23 cellular contexts compared by ENCODE assay signal in the genomic region with DNA sequence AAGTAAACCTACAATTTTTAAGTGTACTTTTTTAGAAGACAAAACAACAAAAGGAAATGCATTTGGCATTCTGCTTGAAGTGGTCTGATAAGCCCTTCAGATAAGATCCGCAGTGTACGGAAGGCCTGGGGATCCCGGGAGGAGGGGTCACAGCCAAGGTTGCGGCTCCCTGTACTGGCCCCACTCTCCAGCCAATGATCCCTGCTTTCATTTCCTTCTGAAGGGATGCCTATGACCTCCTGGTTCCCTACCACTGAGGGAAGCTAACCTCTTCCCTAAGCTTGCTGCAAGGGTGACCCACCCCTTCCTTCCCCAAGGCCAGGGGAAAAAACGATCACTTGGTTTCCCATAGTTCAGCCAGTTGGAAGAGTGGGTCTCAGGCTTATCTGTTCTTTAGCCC. TPM values are rescaled to one million over a fixed set of nuclear protein-coding genes. Genes with fewer than 3 reads are reported as not detected.
A peak's percentile ranks its signal among the peaks of the same experiment; 100 is the strongest.
DNase-seq lines count a peak whose midpoint lies in the region; ATAC-seq and TF ChIP-seq lines count a peak whose summit lies in the region.
"Had no signal": no experiment of that assay in that cellular context is flagged by ENCODE, and none has a peak within 500 bp of the region (broad histone marks: within the 10 kb centered on the region; RNA-seq: fewer than 3 reads in every experiment).

No MANE protein-coding gene starts in this region.

- in situ Hi-C loops in gastrocnemius medialis (cut with MboI; ENCODE audit: low sequenced_read_pairs in 4 of 4), result no loop called here

- peak overlapping the region in 1 of 5 experiments; percentile 80 for H3K4me3 Mint-ChIP-seq in brain
- no peak overlapping the region for H3K4me3 Mint-ChIP-seq in activated naive CD8-positive, alpha-beta T cell treated with anti-CD3 and anti-CD28 coated beads, Interleukin-2, amount 50 U/mL, for 24 hours
- H3K4me3 Mint-ChIP-seq: activated T-cell treated with anti-CD3 and anti-CD28 coated beads, Interleukin-2, amount 50 U/mL, for 24 hours; CD4-positive, CD25-positive, alpha-beta regulatory T cell; natural killer cell treated with Interleukin-12 subunit alpha and Interleukin-12 subunit beta and Interleukin-15 and Interleukin-18, amount 100 ng/mL, for 72 hours; stimulated activated effector memory CD8-positive, alpha-beta T cell treated with anti-CD3 and anti-CD28 coated beads, Interleukin-12 subunit alpha, Interleukin-12 subunit beta, amount 100 ng/mL, for 72 hours had no signal

- H3K4me3 ChIP-seq in HUES6 (ENCODE audit: low read depth, low read length), result no peak overlapping the region
- H3K4me3 ChIP-seq in gastrocnemius medialis, result no peak overlapping the region
- no peak overlapping the region for H3K4me3 ChIP-seq in thyroid gland (replicated peaks in 1 of 3)
- H3K4me3 ChIP-seq: GM23248 had no signal

- H3K27ac ChIP-seq in HUES6 (ENCODE audit: low read depth, low read length), result peak overlapping the region; percentile 13; the same call in 1 of the 2 replicates
- H3K27ac ChIP-seq in gastrocnemius medialis, result peak overlapping the region; percentile 52 to 61 (median 54)
- H3K27ac ChIP-seq in thyroid gland, result no peak overlapping the region
- H3K27ac ChIP-seq: GM23248 had no signal

- H3K27ac Mint-ChIP-seq in brain, result peak overlapping the region in 4 of 5 experiments; percentile 38 to 93 (median 76)
- H3K27ac Mint-ChIP-seq in activated naive CD8-positive, alpha-beta T cell treated with anti-CD3 and anti-CD28 coated beads, Interleukin-2, amount 50 U/mL, for 24 hours, result no peak overlapping the region
- H3K27ac Mint-ChIP-seq: activated T-cell treated with anti-CD3 and anti-CD28 coated beads, Interleukin-2, amount 50 U/mL, for 24 hours; CD4-positive, CD25-positive, alpha-beta regulatory T cell; natural killer cell treated with Interleukin-12 subunit alpha and Interleukin-12 subunit beta and Interleukin-15 and Interleukin-18, amount 100 ng/mL, for 72 hours; stimulated activated effector memory CD8-positive, alpha-beta T cell treated with anti-CD3 and anti-CD28 coated beads, Interleukin-12 subunit alpha, Interleukin-12 subunit beta, amount 100 ng/mL, for 72 hours had no signal

- H3K27me3 ChIP-seq in HUES6 (ENCODE audit: control insufficient read depth, insufficient read depth, low read length) (peaks cover 6% of the 10 kb centered on the region; the same call in 1 of the 2 replicates), gastrocnemius medialis (peaks cover 9 to 21% (median 11%) of the 10 kb centered on the region in 3 donors), thyroid gland (no peaks in the 10 kb centered on the region)

- peaks cover 37% of the 10 kb centered on the region for H3K4me1 ChIP-seq in HUES6 (ENCODE audit: control insufficient read depth, insufficient read depth, low read length)
- H3K4me1 ChIP-seq in gastrocnemius medialis, result peaks cover 20 to 25% of the 10 kb centered on the region in 2 donors
- H3K4me1 ChIP-seq in thyroid gland, result peaks cover 3 to 8% of the 10 kb centered on the region in 2 donors

- H3K4me1 Mint-ChIP-seq in brain, result peaks cover 64% of the 10 kb centered on the region
- peaks cover 8% of the 10 kb centered on the region for H3K4me1 Mint-ChIP-seq in activated naive CD8-positive, alpha-beta T cell treated with anti-CD3 and anti-CD28 coated beads, Interleukin-2, amount 50 U/mL, for 24 hours

- WGBS in thyroid gland, 2 donors, result 56 to 58% methylated on average over 5 of the region's 5 CpGs

- H3K36me3 ChIP-seq in HUES6 (ENCODE audit: control insufficient read depth, insufficient read depth, low read length) (no peaks in the 10 kb centered on the region), gastrocnemius medialis (no peaks in the 10 kb centered on the region), thyroid gland (no peaks in the 10 kb centered on the region)

- DNase-seq in iPS-NIHi11 (ENCODE audit: low spot score), result peak; percentile 52
- no peak for DNase-seq in gastrocnemius medialis
- no peak for DNase-seq in thyroid gland
- no peak for DNase-seq in NCI-H1417 treated with DMSO at 0.1 percent for 48 hours (lab: John Stamatoyannopoulos, UW)
- DNase-seq in activated naive CD8-positive, alpha-beta T cell treated with anti-CD3 and anti-CD28 coated beads, Interleukin-2, amount 50 U/mL, for 24 hours, result no peak
- DNase-seq: activated CD4-positive, CD25-positive, alpha-beta regulatory T cell treated with anti-CD3 and anti-CD28 coated beads, Interleukin-2, amount 50 U/mL, for 72 hours; activated CD8-positive, alpha-beta memory T cell treated with anti-CD3 and anti-CD28 coated beads for 24 hours; activated naive CD4-positive, alpha-beta T cell; activated T-cell treated with anti-CD3 and anti-CD28 coated beads, Interleukin-2, amount 50 U/mL, for 24 hours; CD4-positive, CD25-positive, alpha-beta regulatory T cell; central memory CD4-positive, alpha-beta T cell; foreskin fibroblast; GM23248; kidney glomerular epithelial cell; midbrain; NCI-H1436 treated with DMSO at 0.1 percent for 48 hours; NCI-H748 treated with DMSO at 0.1 percent for 48 hours; stimulated activated CD4-positive, alpha-beta T cell treated with anti-CD3 and anti-CD28 coated beads, Interleukin-2, amount 100 ng/mL, for 24 hours had no signal

- no peaks in the 10 kb centered on the region for H3K9me3 ChIP-seq in HUES6 (ENCODE audit: control insufficient read depth, insufficient read depth, low read depth, low read length)
- no peaks in the 10 kb centered on the region for H3K9me3 ChIP-seq in gastrocnemius medialis
- no peaks in the 10 kb centered on the region for H3K9me3 ChIP-seq in thyroid gland

- intact Hi-C loops in gastrocnemius medialis (cut with DNase I; ENCODE audit: low total_unique reads) (no loop called here), thyroid gland (cut with DNase I) (no loop called here)

- peak overlapping the region; percentile 43 for H3K9ac ChIP-seq in HUES6 (ENCODE audit: low read length)
- H3K9ac ChIP-seq: GM23248 had no signal

- TF ChIP-seq POLR2A in gastrocnemius medialis (IDR thresholded peaks at IDR 0.05) (no peak), thyroid gland (IDR thresholded peaks at IDR 0.05) (no peak)

- H3K27me3 Mint-ChIP-seq in brain, result peaks cover 9% of the 10 kb centered on the region
- H3K27me3 Mint-ChIP-seq in activated naive CD8-positive, alpha-beta T cell treated with anti-CD3 and anti-CD28 coated beads, Interleukin-2, amount 50 U/mL, for 24 hours, result peaks cover 47% of the 10 kb centered on the region

- peaks cover 0 to 3% (median 0%) of the 10 kb centered on the region in 5 experiments for H3K9me3 Mint-ChIP-seq in brain
- no peaks in the 10 kb centered on the region for H3K9me3 Mint-ChIP-seq in activated naive CD8-positive, alpha-beta T cell treated with anti-CD3 and anti-CD28 coated beads, Interleukin-2, amount 50 U/mL, for 24 hours
- H3K9me3 Mint-ChIP-seq: activated T-cell treated with anti-CD3 and anti-CD28 coated beads, Interleukin-2, amount 50 U/mL, for 24 hours; CD4-positive, CD25-positive, alpha-beta regulatory T cell; natural killer cell treated with Interleukin-12 subunit alpha and Interleukin-12 subunit beta and Interleukin-15 and Interleukin-18, amount 100 ng/mL, for 72 hours; stimulated activated effector memory CD8-positive, alpha-beta T cell treated with anti-CD3 and anti-CD28 coated beads, Interleukin-12 subunit alpha, Interleukin-12 subunit beta, amount 100 ng/mL, for 72 hours had no signal

- ATAC-seq in gastrocnemius medialis (no peak), HG02678 (IDR thresholded peaks at IDR 0.05; ENCODE audit: unreplicated experiment) (no peak)
- ATAC-seq in activated naive CD8-positive, alpha-beta T cell treated with anti-CD3 and anti-CD28 coated beads, Interleukin-2, amount 50 U/mL, for 24 hours, result no peak
- ATAC-seq: natural killer cell treated with Interleukin-12 subunit alpha and Interleukin-12 subunit beta and Interleukin-15 and Interleukin-18, amount 100 ng/mL, for 72 hours; stimulated activated effector memory CD8-positive, alpha-beta T cell treated with anti-CD3 and anti-CD28 coated beads, Interleukin-12 subunit alpha, Interleukin-12 subunit beta, amount 100 ng/mL, for 72 hours had no signal

- peaks cover 36% of the 10 kb centered on the region for H3K36me3 Mint-ChIP-seq in brain
- no peaks in the 10 kb centered on the region for H3K36me3 Mint-ChIP-seq in activated naive CD8-positive, alpha-beta T cell treated with anti-CD3 and anti-CD28 coated beads, Interleukin-2, amount 50 U/mL, for 24 hours (ENCODE audit: low read depth)
- H3K36me3 Mint-ChIP-seq: natural killer cell treated with Interleukin-12 subunit alpha and Interleukin-12 subunit beta and Interleukin-15 and Interleukin-18, amount 100 ng/mL, for 72 hours; stimulated activated effector memory CD8-positive, alpha-beta T cell treated with anti-CD3 and anti-CD28 coated beads, Interleukin-12 subunit alpha, Interleukin-12 subunit beta, amount 100 ng/mL, for 72 hours had no signal

- TF ChIP-seq CTCF in brain (conservative IDR thresholded peaks at IDR 0.05) (no peak), gastrocnemius medialis (IDR thresholded peaks at IDR 0.05 in 4 of 5, conservative IDR thresholded peaks at IDR 0.05 in 1 of 5) (no peak), thyroid gland (IDR thresholded peaks at IDR 0.05) (no peak)

RNA-seq across cellular contexts. Expression of gene DENND2A, which starts 5.3 kb away (rescaled TPM):
- 49.3 TPM for polyA plus RNA-seq in brain (ENCODE audit: insufficient read depth, low read depth, low replicate concordance)
- total RNA-seq in gastrocnemius medialis (1 to 10 TPM in 3 of 4 donors, under 1 TPM in 1; 0.73 to 2.6 (median 1.6) TPM), thyroid gland (10 to 100 TPM in 1 of 4 donors, 1 to 10 TPM in 3; 2.0 to 10.9 (median 5.1) TPM)
- total RNA-seq: CD4-positive, CD25-positive, alpha-beta regulatory T cell; natural killer cell treated with Interleukin-12 subunit alpha and Interleukin-12 subunit beta and Interleukin-15 and Interleukin-18, amount 100 ng/mL, for 72 hours had no signal
- polyA plus RNA-seq: CD4-positive, CD25-positive, alpha-beta regulatory T cell had no signal

RNA-seq across cellular contexts. Expression of gene ADCK2, which starts 37.4 kb away (rescaled TPM):
- 45.7 TPM for polyA plus RNA-seq in brain (ENCODE audit: insufficient read depth, low read depth, low replicate concordance)
- total RNA-seq in gastrocnemius medialis (10 to 100 TPM; 19.7 to 27.2 (median 23.3) TPM), thyroid gland (10 to 100 TPM; 19.9 to 46.1 (median 32.7) TPM)

Comparison
In these comparisons a context has a peak if more than half of its experiments do, and no peak if none do; other contexts are left out.
1. H3K27ac ChIP-seq: peak in HUES6 (single experiment) and gastrocnemius medialis (4 of 4); none in thyroid gland (0 of 3).